In the genomic region with DNA sequence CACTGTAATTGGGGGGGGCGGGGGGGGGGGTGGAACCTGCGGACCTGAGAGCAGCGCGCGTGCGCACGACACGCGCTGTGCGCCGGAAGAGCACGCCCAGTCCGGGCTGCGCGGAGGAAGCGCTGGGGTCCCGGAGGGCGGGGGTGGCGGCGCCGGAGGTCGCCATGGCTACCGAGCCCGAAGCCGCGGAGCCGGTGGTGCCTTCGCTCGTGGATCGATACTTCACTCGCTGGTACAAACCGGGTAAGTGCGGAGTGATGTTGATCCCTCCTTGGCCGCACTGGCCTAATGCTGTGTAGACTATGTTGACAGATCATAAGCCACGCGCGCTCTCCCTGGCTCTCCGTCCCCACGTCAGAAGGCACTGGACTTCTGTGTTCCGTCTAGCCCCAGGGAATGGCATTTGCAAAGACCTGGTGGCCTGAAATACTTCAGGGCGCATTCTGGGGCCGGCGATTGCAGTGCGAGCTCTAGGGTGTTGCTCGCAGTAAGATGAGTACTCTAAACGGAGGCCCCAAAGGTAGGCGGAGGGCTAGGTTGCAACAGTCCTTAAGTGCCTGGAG, we compare ENCODE assay signal across 1 cellular context.
TF ChIP-seq lines count a peak whose summit lies in the region.

A gene with protein sequence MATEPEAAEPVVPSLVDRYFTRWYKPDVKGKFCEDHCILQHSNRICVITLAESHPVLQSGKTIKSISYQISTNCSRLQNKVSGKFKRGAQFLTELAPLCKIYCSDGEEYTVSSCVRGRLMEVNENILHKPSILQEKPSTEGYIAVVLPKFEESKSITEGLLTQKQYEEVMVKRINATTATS (plus strand): TSS at position 78 of the 563 bp plus-strand sequence. CDS start 87 bp downstream, at position 165.

TF ChIP-seq in WTC11, 78 proteins besides CTCF, POLR2A, EP300 and RAD21 (continued from another document):
- TF ChIP-seq USF2 (CRISPR knock-in tag; IDR thresholded peaks at IDR 0.05) (no peak), FOXJ3 (CRISPR knock-in tag; IDR thresholded peaks at IDR 0.05; ENCODE audit: borderline replicate concordance) (no peak), ZNF232 (CRISPR knock-in tag; IDR thresholded peaks at IDR 0.05) (no peak)
